ENCODE assay signal across 14 cellular contexts in genomic region chr10:61964949-61965693, GRCh38.
A peak's percentile ranks its signal among the peaks of the same experiment; 100 is the strongest.
DNase-seq lines count a peak whose midpoint lies in the region; ATAC-seq and TF ChIP-seq lines count a peak whose summit lies in the region.
"Had no signal": no experiment of that assay in that cellular context is flagged by ENCODE, and none has a peak within 500 bp of the region (broad histone marks: within the 10 kb centered on the region; RNA-seq: fewer than 3 reads in every experiment).

No MANE protein-coding gene starts in this region.

- H3K4me3 Mint-ChIP-seq in natural killer cell treated with Interleukin-12 subunit alpha and Interleukin-12 subunit beta and Interleukin-15 and Interleukin-18, amount 100 ng/mL, for 72 hours = peak overlapping the region; percentile 38
- H3K4me3 Mint-ChIP-seq in natural killer cell (no peak overlapping the region), CD14-positive monocyte (no peak overlapping the region)

- no peaks in the 10 kb centered on the region for H4K20me1 ChIP-seq in OCI-LY1 (ENCODE audit: insufficient read depth, low read length)

- H3K27ac ChIP-seq in OCI-LY1 (ENCODE audit: low read depth, low read length, poor library complexity, severe bottlenecking) (peak overlapping the region; percentile 98), tibial artery (peak overlapping the region; percentile 59 to 66)

- H3K4me3 ChIP-seq in OCI-LY1 (ENCODE audit: low read depth, low read length, poor library complexity, severe bottlenecking) (peak overlapping the region; percentile 26), tibial artery (peak overlapping the region in 1 of 2 donors; percentile 20), BE2C (ENCODE audit: low read depth, low read length) (no peak overlapping the region)

- no peak overlapping the region for H2AFZ ChIP-seq in OCI-LY1 (ENCODE audit: low read length)

- H3K4me1 Mint-ChIP-seq in natural killer cell treated with Interleukin-12 subunit alpha and Interleukin-12 subunit beta and Interleukin-15 and Interleukin-18, amount 100 ng/mL, for 72 hours (ENCODE audit: low read depth in 2 of 2) = peaks cover 57 to 73% of the 10 kb centered on the region in 2 donors
- peaks cover 55 to 73% of the 10 kb centered on the region in 2 donors for H3K4me1 Mint-ChIP-seq in natural killer cell
- peaks cover 24% of the 10 kb centered on the region for H3K4me1 Mint-ChIP-seq in CD14-positive monocyte

- DNase-seq in natural killer cell treated with Interleukin-12 subunit alpha and Interleukin-12 subunit beta and Interleukin-15 and Interleukin-18, amount 100 ng/mL, for 72 hours (ENCODE audit: low spot score) = no peak
- DNase-seq in natural killer cell (no peak), left colon (no peak), tibial artery (no peak), BE2C (no peak), CD14-positive monocyte (ENCODE audit: low spot score) (no peak), SK-N-DZ (ENCODE audit: low spot score) (no peak)
- DNase-seq: activated naive CD4-positive, alpha-beta T cell treated with Interleukin-2 at 50 U/mL for 16 hours; GF-D8; Kasumi-1; NCI-H2081 treated with DMSO at 0.1 percent for 48 hours; stimulated activated CD4-positive, alpha-beta T cell treated with anti-CD3 and anti-CD28 coated beads, Interleukin-4, amount 100 ng/mL, for 1 hour; SW 1271 had no signal

- no peak for ATAC-seq in natural killer cell treated with Interleukin-12 subunit alpha and Interleukin-12 subunit beta and Interleukin-15 and Interleukin-18, amount 100 ng/mL, for 72 hours
- ATAC-seq in natural killer cell = no peak
- ATAC-seq in left colon = peak; percentile 91

- H3K27me3 ChIP-seq in OCI-LY1 (ENCODE audit: insufficient read depth, low read length) = no peaks in the 10 kb centered on the region
- H3K27me3 ChIP-seq in tibial artery = no peaks in the 10 kb centered on the region
- no peaks in the 10 kb centered on the region for H3K27me3 ChIP-seq in BE2C

- H3K9me3 Mint-ChIP-seq in natural killer cell treated with Interleukin-12 subunit alpha and Interleukin-12 subunit beta and Interleukin-15 and Interleukin-18, amount 100 ng/mL, for 72 hours = peaks cover 6% of the 10 kb centered on the region
- H3K9me3 Mint-ChIP-seq in natural killer cell = no peaks in the 10 kb centered on the region
- peaks cover 0 to 2% (median 0%) of the 10 kb centered on the region in 7 donors for H3K9me3 Mint-ChIP-seq in CD14-positive monocyte

- peaks cover 21% of the 10 kb centered on the region for H3K36me3 Mint-ChIP-seq in natural killer cell treated with Interleukin-12 subunit alpha and Interleukin-12 subunit beta and Interleukin-15 and Interleukin-18, amount 100 ng/mL, for 72 hours
- H3K36me3 Mint-ChIP-seq in natural killer cell = no peaks in the 10 kb centered on the region
- H3K36me3 Mint-ChIP-seq in CD14-positive monocyte = peaks cover 8 to 10% of the 10 kb centered on the region in 2 donors

- H3F3A ChIP-seq in OCI-LY1 (ENCODE audit: insufficient read depth, low read length) = no peaks in the 10 kb centered on the region

- H3K4me1 ChIP-seq in OCI-LY1 (ENCODE audit: insufficient read depth, low read length, severe bottlenecking) = peaks cover 100% of the 10 kb centered on the region
- peaks cover 0 to 55% (median 6%) of the 10 kb centered on the region in 4 donors for H3K4me1 ChIP-seq in tibial artery
- H3K4me1 ChIP-seq in BE2C = peaks cover 11% of the 10 kb centered on the region; the same call in 1 of the 2 replicates

- peak overlapping the region; percentile 58 for H3K4me2 ChIP-seq in OCI-LY1 (ENCODE audit: low read length)

- intact Hi-C loops in natural killer cell (cut with micrococcal nuclease) = no loop called here
- intact Hi-C loops in left colon (cut with DNase I, micrococcal nuclease) = no loop called here
- intact Hi-C loops in tibial artery (cut with DNase I; ENCODE audit: low total_unique reads) = no loop called here
- intact Hi-C loops in CD14-positive monocyte (cut with micrococcal nuclease) = no loop called here

- peak overlapping the region; percentile 84 to 92 for H3K27ac Mint-ChIP-seq in natural killer cell treated with Interleukin-12 subunit alpha and Interleukin-12 subunit beta and Interleukin-15 and Interleukin-18, amount 100 ng/mL, for 72 hours
- H3K27ac Mint-ChIP-seq in natural killer cell = no peak overlapping the region
- no peak overlapping the region for H3K27ac Mint-ChIP-seq in CD14-positive monocyte

- peak overlapping the region; percentile 64 for H3K9ac ChIP-seq in OCI-LY1 (ENCODE audit: low read length)

- H3K9me3 ChIP-seq in OCI-LY1 (ENCODE audit: low read length) (no peaks in the 10 kb centered on the region), tibial artery (no peaks in the 10 kb centered on the region), BE2C (no peaks in the 10 kb centered on the region)

- H3K36me3 ChIP-seq in OCI-LY1 (ENCODE audit: insufficient read depth, low read length) = peaks cover 26% of the 10 kb centered on the region; the same call in 1 of the 2 replicates
- no peaks in the 10 kb centered on the region for H3K36me3 ChIP-seq in tibial artery
- no peaks in the 10 kb centered on the region for H3K36me3 ChIP-seq in BE2C

- H3K27me3 Mint-ChIP-seq in natural killer cell treated with Interleukin-12 subunit alpha and Interleukin-12 subunit beta and Interleukin-15 and Interleukin-18, amount 100 ng/mL, for 72 hours = no peaks in the 10 kb centered on the region
- H3K27me3 Mint-ChIP-seq in natural killer cell (ENCODE audit: low read depth in 2 of 2) = no peaks in the 10 kb centered on the region
- H3K27me3 Mint-ChIP-seq in CD14-positive monocyte (ENCODE audit: low read depth in 3 of 3) = no peaks in the 10 kb centered on the region

- no peaks in the 10 kb centered on the region for H3K9me2 ChIP-seq in OCI-LY1 (ENCODE audit: low read depth, low read length)

- peaks cover 28% of the 10 kb centered on the region; the same call in 1 of the 2 replicates for H3K79me2 ChIP-seq in OCI-LY1 (ENCODE audit: insufficient read depth, low read length)

- no peak for TF ChIP-seq CTCF in natural killer cell (IDR thresholded peaks at IDR 0.05)
- TF ChIP-seq CTCF in OCI-LY1 (IDR thresholded peaks at IDR 0.05; ENCODE audit: low read length) = no peak
- TF ChIP-seq CTCF in tibial artery (IDR thresholded peaks at IDR 0.05) = no peak
- TF ChIP-seq CTCF in BE2C (IDR thresholded peaks at IDR 0.05; ENCODE audit: low read depth, low read length) = no peak
- TF ChIP-seq CTCF in CD14-positive monocyte (IDR thresholded peaks at IDR 0.05) = no peak

Comparison
In these comparisons a context has a peak if more than half of its experiments do, and no peak if none do; other contexts are left out.
1. H3K27ac Mint-ChIP-seq: peak in natural killer cell treated with Interleukin-12 subunit alpha and Interleukin-12 subunit beta and Interleukin-15 and Interleukin-18, amount 100 ng/mL, for 72 hours (2 of 2); none in natural killer cell (0 of 2) and CD14-positive monocyte (0 of 7).